In genomic region chr11:17687946-17688670, GRCh38 we compare ENCODE assay signal across 18 cellular contexts. TPM values are rescaled to one million over a fixed set of nuclear protein-coding genes. Genes with fewer than 3 reads are reported as not detected.
A peak's percentile ranks its signal among the peaks of the same experiment; 100 is the strongest.
DNase-seq lines count a peak whose midpoint lies in the region; ATAC-seq and TF ChIP-seq lines count a peak whose summit lies in the region.
"Had no signal": no experiment of that assay in that cellular context is flagged by ENCODE, and none has a peak within 500 bp of the region (broad histone marks: within the 10 kb centered on the region; RNA-seq: fewer than 3 reads in every experiment).

No MANE protein-coding gene starts in this region.

- peak overlapping the region; percentile 80 to 87 (median 82) for H3K27ac ChIP-seq in gastrocnemius medialis
- H3K27ac ChIP-seq: RWPE1, SJSA1 had no signal

- in situ Hi-C loops in gastrocnemius medialis (cut with MboI; ENCODE audit: low sequenced_read_pairs in 4 of 4) = loop anchor here in 1 of 4 donors (25.0 kb wide), 1 partner anchor 301 kb away; the partner anchor contains the start of gene KCNJ11

- H3K27me3 ChIP-seq in gastrocnemius medialis = no peaks in the 10 kb centered on the region

- H3K36me3 ChIP-seq in gastrocnemius medialis = no peaks in the 10 kb centered on the region
- H3K36me3 ChIP-seq: SJSA1 had no signal

- TF ChIP-seq CTCF in fibroblast of villous mesenchyme (IDR thresholded peaks at IDR 0.05; ENCODE audit: insufficient read depth, low read depth, low read length) (no peak), gastrocnemius medialis (IDR thresholded peaks at IDR 0.05 in 4 of 5, conservative IDR thresholded peaks at IDR 0.05 in 1 of 5) (no peak), CD14-positive monocyte (IDR thresholded peaks at IDR 0.05) (no peak)

- H3K4me1 ChIP-seq in gastrocnemius medialis = peaks cover 59 to 69% of the 10 kb centered on the region in 2 donors

- H3K4me1 Mint-ChIP-seq in CD14-positive monocyte = no peaks in the 10 kb centered on the region

- peaks cover 7 to 18% (median 13%) of the 10 kb centered on the region in 3 donors for H3K27me3 Mint-ChIP-seq in CD14-positive monocyte (ENCODE audit: low read depth in 3 of 3)

- H3K36me3 Mint-ChIP-seq in CD14-positive monocyte = no peaks in the 10 kb centered on the region

- peak; percentile 29 for DNase-seq in AG08395 (ENCODE audit: low spot score)
- DNase-seq in NCI-H524 (lab: John Stamatoyannopoulos, UW) = peak; percentile 83 to 91
- DNase-seq in fibroblast of villous mesenchyme (ENCODE audit: low read depth) = peak; percentile 22
- DNase-seq in gastrocnemius medialis = peak; percentile 80 to 95
- DNase-seq in NCI-H345 treated with DMSO at 0.1 percent for 48 hours (lab: John Stamatoyannopoulos, UW; ENCODE audit: unreplicated experiment) = no peak
- DNase-seq in hypothalamus (lab: John Stamatoyannopoulos, UW) = no peak
- DNase-seq in A172 (ENCODE audit: low spot score) = no peak
- no peak for DNase-seq in CD14-positive monocyte (ENCODE audit: low spot score)
- DNase-seq: COR-L47, MM.1S, NCI-H1092 treated with DMSO at 0.1 percent for 48 hours, NCI-H1694 treated with DMSO at 0.1 percent for 48 hours, NCI-H2107, NCI-H226, NCI-H69 had no signal

- peaks cover 0 to 2% (median 0%) of the 10 kb centered on the region in 7 donors for H3K9me3 Mint-ChIP-seq in CD14-positive monocyte

- intact Hi-C loops in gastrocnemius medialis (cut with DNase I; ENCODE audit: low total_unique reads) = loop anchor here (1.0 to 10.0 kb wide), 4 partner anchors 11 to 303 kb away; partner anchors contain the start of gene KCNJ11
- intact Hi-C loops in CD14-positive monocyte (cut with micrococcal nuclease) = no loop called here

- peak; percentile 67 to 80 for ATAC-seq in gastrocnemius medialis

- TF ChIP-seq POLR2A in gastrocnemius medialis (IDR thresholded peaks at IDR 0.05) = peak; percentile 26 to 33

- no peak overlapping the region for H3K4me3 Mint-ChIP-seq in CD14-positive monocyte

- no peak overlapping the region for H3K27ac Mint-ChIP-seq in CD14-positive monocyte

- H3K9me3 ChIP-seq in gastrocnemius medialis = no peaks in the 10 kb centered on the region
- H3K9me3 ChIP-seq: SJSA1 had no signal

- H3K4me3 ChIP-seq in fibroblast of villous mesenchyme (ENCODE audit: low read depth, low read length) (no peak overlapping the region), gastrocnemius medialis (no peak overlapping the region)
- H3K4me3 ChIP-seq: SJSA1 had no signal

RNA-seq across cellular contexts. Expression of gene MYOD1, which starts 31.3 kb away (rescaled TPM):
- total RNA-seq in fibroblast of villous mesenchyme = under 0.01 TPM in 1 of 2 replicates, not detected in the other
- 10 to 100 TPM in 2 of 4 donors, 1 to 10 TPM in 2; 3.5 to 20.6 (median 10.4) TPM for total RNA-seq in gastrocnemius medialis
- not detected in 2 replicates for total RNA-seq in A172 (2014; rRNA removed; shearing (Covaris generic))
- polyA plus RNA-seq in CD14-positive monocyte = not detected
- total RNA-seq: Daoy, SJSA1 had no signal

RNA-seq across cellular contexts. Expression of gene KCNC1, which starts 46.5 kb away (rescaled TPM):
- 0.64 TPM in 1 of 2 replicates, not detected in the other for total RNA-seq in fibroblast of villous mesenchyme
- total RNA-seq in gastrocnemius medialis = under 1 TPM; 0.03 to 0.53 (median 0.15) TPM
- not detected in 2 replicates for total RNA-seq in A172 (2014; rRNA removed; shearing (Covaris generic))
- not detected for polyA plus RNA-seq in CD14-positive monocyte
- total RNA-seq: SJSA1 had no signal

Comparison
In these comparisons a context has a peak if more than half of its experiments do, and no peak if none do; other contexts are left out.
1. DNase-seq: peak in AG08395 (single experiment), NCI-H524 (2 of 2), fibroblast of villous mesenchyme (single experiment) and gastrocnemius medialis (2 of 2); none in NCI-H345 treated with DMSO at 0.1 percent for 48 hours (single experiment), hypothalamus (0 of 51), A172 (single experiment) and CD14-positive monocyte (single experiment).